Comparison of ENCODE assay signal across 11 cellular contexts in the genomic region with DNA sequence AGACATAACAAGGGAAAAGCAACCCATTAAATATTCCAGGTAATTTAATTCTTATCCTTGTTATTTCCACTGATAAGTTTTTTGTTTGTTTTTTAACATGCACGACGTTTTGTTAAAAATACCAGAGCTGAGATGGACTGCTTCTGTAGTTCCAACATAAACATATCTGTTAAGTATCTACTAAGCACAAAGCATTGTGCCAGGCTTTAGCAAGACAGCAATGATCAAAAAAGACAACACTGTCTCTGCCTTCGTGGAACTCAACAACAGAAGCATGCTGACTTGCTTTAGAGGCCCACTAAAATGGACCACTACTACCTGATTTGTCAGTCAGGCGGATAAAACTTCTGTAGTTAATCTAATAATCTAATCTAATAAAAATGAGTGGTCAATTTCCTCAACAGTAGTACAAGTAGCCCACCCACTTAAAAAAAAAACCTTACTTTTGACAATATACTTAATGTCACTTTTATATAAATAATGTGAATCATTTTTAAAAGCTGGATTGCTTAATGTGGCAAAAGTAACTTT. TPM values are rescaled to one million over a fixed set of nuclear protein-coding genes. Genes with fewer than 3 reads are reported as not detected.
DNase-seq lines count a peak whose midpoint lies in the region; ATAC-seq and TF ChIP-seq lines count a peak whose summit lies in the region.
"Had no signal": no experiment of that assay in that cellular context is flagged by ENCODE, and none has a peak within 500 bp of the region (broad histone marks: within the 10 kb centered on the region; RNA-seq: fewer than 3 reads in every experiment).

No MANE protein-coding gene starts in this region.

- TF ChIP-seq POLR2A in thyroid gland (IDR thresholded peaks at IDR 0.05) = no peak

- DNase-seq in DND-41 (no peak), osteoblast (ENCODE audit: insufficient read length, low spot score, missing footprints) (no peak), NK-92 (lab: John Stamatoyannopoulos, UW; ENCODE audit: unreplicated experiment) (no peak), thyroid gland (no peak)
- no peak for DNase-seq in effector memory CD8-positive, alpha-beta T cell
- DNase-seq: activated CD4-positive, CD25-positive, alpha-beta regulatory T cell treated with anti-CD3 and anti-CD28 coated beads, Interleukin-2, amount 50 U/mL, for 72 hours; foreskin melanocyte; NCI-H1417 treated with DMSO at 0.1 percent for 48 hours; stimulated activated naive CD4-positive, alpha-beta T cell had no signal

- H3K9me2 ChIP-seq in OCI-LY1 (ENCODE audit: low read depth, low read length) = no peaks in the 10 kb centered on the region

- no peak overlapping the region; the same call in 1 of the 2 replicates for H3K9ac ChIP-seq in DND-41 (ENCODE audit: low read depth, low read length)
- peak overlapping the region; percentile 97; the same call in 1 of the 2 replicates for H3K9ac ChIP-seq in OCI-LY1 (ENCODE audit: low read length)

- H3K27me3 ChIP-seq in DND-41 (ENCODE audit: insufficient read depth, low read length, poor library complexity) = no peaks in the 10 kb centered on the region
- H3K27me3 ChIP-seq in OCI-LY1 (ENCODE audit: insufficient read depth, low read length) = no peaks in the 10 kb centered on the region
- no peaks in the 10 kb centered on the region for H3K27me3 ChIP-seq in osteoblast (ENCODE audit: insufficient read depth, low read length)
- H3K27me3 ChIP-seq in thyroid gland = no peaks in the 10 kb centered on the region

- H3K27ac Mint-ChIP-seq in effector memory CD8-positive, alpha-beta T cell = peak overlapping the region; percentile 95

- intact Hi-C loops in thyroid gland (cut with DNase I) = no loop called here

- H3F3A ChIP-seq in OCI-LY1 (ENCODE audit: insufficient read depth, low read length) = no peaks in the 10 kb centered on the region

- ATAC-seq in DND-41 (ENCODE audit: insufficient read depth, low read depth) (no peak), HG03135 (IDR thresholded peaks at IDR 0.05; ENCODE audit: unreplicated experiment) (no peak)
- ATAC-seq in effector memory CD8-positive, alpha-beta T cell (replicated peaks) = no peak

- peaks cover 42% of the 10 kb centered on the region for H3K4me1 ChIP-seq in DND-41 (ENCODE audit: insufficient read depth, low read length)
- peaks cover 81% of the 10 kb centered on the region for H3K4me1 ChIP-seq in OCI-LY1 (ENCODE audit: insufficient read depth, low read length, severe bottlenecking)
- peaks cover 52% of the 10 kb centered on the region for H3K4me1 ChIP-seq in osteoblast (ENCODE audit: insufficient read depth, low read length)
- peaks cover 50 to 66% of the 10 kb centered on the region in 2 donors for H3K4me1 ChIP-seq in thyroid gland

- no peaks in the 10 kb centered on the region for H3K9me3 ChIP-seq in DND-41 (ENCODE audit: insufficient read depth, low read length, severe bottlenecking)
- no peaks in the 10 kb centered on the region for H3K9me3 ChIP-seq in OCI-LY1 (ENCODE audit: low read length)
- H3K9me3 ChIP-seq in osteoblast (ENCODE audit: low read depth, low read length) = no peaks in the 10 kb centered on the region
- no peaks in the 10 kb centered on the region for H3K9me3 ChIP-seq in thyroid gland

- H3K4me3 ChIP-seq in DND-41 (ENCODE audit: low read depth in 1 of 2, low read length in 2 of 2) = peak overlapping the region in 1 of 2 experiments; percentile 33; a peak in 1 of 4 replicates
- peak overlapping the region; percentile 98 for H3K4me3 ChIP-seq in OCI-LY1 (ENCODE audit: low read depth, low read length, poor library complexity, severe bottlenecking)
- peak overlapping the region; percentile 27 for H3K4me3 ChIP-seq in osteoblast (ENCODE audit: insufficient read depth, low read length)
- no peak overlapping the region for H3K4me3 ChIP-seq in thyroid gland (replicated peaks in 1 of 3)

- no peaks in the 10 kb centered on the region for H3K9me3 Mint-ChIP-seq in effector memory CD8-positive, alpha-beta T cell

- WGBS in thyroid gland, 2 donors = 26 to 32% methylated on average over 4 of the region's 4 CpGs

- peak overlapping the region; percentile 83 to 88 for H3K4me3 Mint-ChIP-seq in effector memory CD8-positive, alpha-beta T cell

- H3K4me1 Mint-ChIP-seq in effector memory CD8-positive, alpha-beta T cell (ENCODE audit: low read depth in 2 of 2) = peaks cover 38 to 71% of the 10 kb centered on the region in 2 donors

- H2AFZ ChIP-seq in DND-41 (ENCODE audit: low read depth, low read length) (no peak overlapping the region), OCI-LY1 (ENCODE audit: low read length) (no peak overlapping the region), osteoblast (ENCODE audit: low read length) (no peak overlapping the region)

- TF ChIP-seq CTCF in DND-41 (IDR thresholded peaks at IDR 0.05; ENCODE audit: borderline replicate concordance, extremely low read depth, low read length, poor library complexity, severe bottlenecking) (no peak), OCI-LY1 (IDR thresholded peaks at IDR 0.05; ENCODE audit: low read length) (no peak), osteoblast (IDR thresholded peaks at IDR 0.05; ENCODE audit: extremely low read depth, low read depth, low read length) (no peak), thyroid gland (IDR thresholded peaks at IDR 0.05) (no peak)

- no peak overlapping the region for H3K27ac ChIP-seq in DND-41 (ENCODE audit: low read length)
- no peak overlapping the region for H3K27ac ChIP-seq in OCI-LY1 (ENCODE audit: low read depth, low read length, poor library complexity, severe bottlenecking)
- H3K27ac ChIP-seq in osteoblast (ENCODE audit: low read depth, low read length) = peak overlapping the region; percentile 8
- H3K27ac ChIP-seq in thyroid gland = no peak overlapping the region

- H3K79me2 ChIP-seq in DND-41 (ENCODE audit: insufficient read depth, low read length) (peaks cover 88% of the 10 kb centered on the region), OCI-LY1 (ENCODE audit: insufficient read depth, low read length) (peaks cover 76% of the 10 kb centered on the region), osteoblast (ENCODE audit: insufficient read depth, low read length) (peaks cover 86% of the 10 kb centered on the region)

- no peaks in the 10 kb centered on the region; the same call in 1 of the 2 replicates for H3K36me3 ChIP-seq in DND-41 (ENCODE audit: insufficient read depth, low read length)
- no peaks in the 10 kb centered on the region for H3K36me3 ChIP-seq in OCI-LY1 (ENCODE audit: insufficient read depth, low read length)
- H3K36me3 ChIP-seq in osteoblast (ENCODE audit: insufficient read depth, low read length) = no peaks in the 10 kb centered on the region
- no peaks in the 10 kb centered on the region for H3K36me3 ChIP-seq in thyroid gland

- H4K20me1 ChIP-seq in DND-41 (ENCODE audit: insufficient read depth, low read length) (peaks cover 67% of the 10 kb centered on the region), OCI-LY1 (ENCODE audit: insufficient read depth, low read length) (peaks cover 3% of the 10 kb centered on the region; the same call in 1 of the 2 replicates), osteoblast (ENCODE audit: insufficient read depth, low read length) (peaks cover 70% of the 10 kb centered on the region)

- H3K4me2 ChIP-seq in DND-41 (ENCODE audit: insufficient read depth, low read length) = peak overlapping the region; percentile 96
- peak overlapping the region; percentile 99 for H3K4me2 ChIP-seq in OCI-LY1 (ENCODE audit: low read length)
- H3K4me2 ChIP-seq in osteoblast (ENCODE audit: insufficient read depth, low read length) = peak overlapping the region; percentile 98

- peaks cover 30% of the 10 kb centered on the region for H3K36me3 Mint-ChIP-seq in effector memory CD8-positive, alpha-beta T cell (ENCODE audit: insufficient read depth)

- no peaks in the 10 kb centered on the region for H3K27me3 Mint-ChIP-seq in effector memory CD8-positive, alpha-beta T cell

RNA-seq across cellular contexts. Expression of a gene that starts 3.1 kb away (rescaled TPM):
- total RNA-seq in osteoblast (30.0 and 30.1 TPM in 2 replicates), thyroid gland (10 to 100 TPM; 44.6 to 55.8 (median 49.1) TPM)

Comparison
In these comparisons a context has a peak if more than half of its experiments do, and no peak if none do; other contexts are left out.
1. H3K4me3 ChIP-seq: peak in OCI-LY1 (single experiment) and osteoblast (single experiment); none in thyroid gland (0 of 3).
2. Peak in every context shown above with its lines, with median percentiles within 50 percentile points of each other: H3K4me2 ChIP-seq.